ENCODE assay signal across 14 cellular contexts in genomic region chr6:29797120-29797519, GRCh38. TPM values are rescaled to one million over a fixed set of nuclear protein-coding genes. Genes with fewer than 3 reads are reported as not detected.
A peak's percentile ranks its signal among the peaks of the same experiment; 100 is the strongest.
DNase-seq lines count a peak whose midpoint lies in the region; ATAC-seq and TF ChIP-seq lines count a peak whose summit lies in the region.
"Had no signal": no experiment of that assay in that cellular context is flagged by ENCODE, and none has a peak within 500 bp of the region (broad histone marks: within the 10 kb centered on the region; RNA-seq: fewer than 3 reads in every experiment).

No MANE protein-coding gene starts in this region.

- H3K9me3 Mint-ChIP-seq in activated T-helper 17 cell treated with anti-CD3 and anti-CD28 coated beads, Interleukin-2, amount 50 U/mL, for 72 hours: no peaks in the 10 kb centered on the region
- H3K9me3 Mint-ChIP-seq in mesothelial cell of epicardium: no peaks in the 10 kb centered on the region
- H3K9me3 Mint-ChIP-seq: stimulated activated naive B cell treated with anti-CD40 and anti-IgM and Interleukin-4, amounts not matched to agents 10 μg/mL and 1 μg/mL and 100 μg/mL, for 72 hours had no signal

- no peak overlapping the region for H3K4me3 Mint-ChIP-seq in activated T-helper 17 cell treated with anti-CD3 and anti-CD28 coated beads, Interleukin-2, amount 50 U/mL, for 72 hours
- H3K4me3 Mint-ChIP-seq in mesothelial cell of epicardium: no peak overlapping the region
- H3K4me3 Mint-ChIP-seq: stimulated activated naive B cell treated with anti-CD40 and anti-IgM and Interleukin-4, amounts not matched to agents 10 μg/mL and 1 μg/mL and 100 μg/mL, for 72 hours had no signal

- peak; percentile 52 for ATAC-seq in activated T-helper 17 cell treated with anti-CD3 and anti-CD28 coated beads, Interleukin-2, amount 50 U/mL, for 72 hours (replicated peaks)
- no peak for ATAC-seq in GM19023 (IDR thresholded peaks at IDR 0.05; ENCODE audit: unreplicated experiment)
- ATAC-seq: stimulated activated naive B cell treated with anti-CD40 and anti-IgM and Interleukin-4, amounts not matched to agents 10 μg/mL and 1 μg/mL and 100 μg/mL, for 72 hours had no signal

- no peaks in the 10 kb centered on the region for H3K36me3 Mint-ChIP-seq in activated T-helper 17 cell treated with anti-CD3 and anti-CD28 coated beads, Interleukin-2, amount 50 U/mL, for 72 hours (ENCODE audit: low read depth)
- no peaks in the 10 kb centered on the region for H3K36me3 Mint-ChIP-seq in mesothelial cell of epicardium

- no peak for TF ChIP-seq CTCF in mesothelial cell of epicardium (IDR thresholded peaks at IDR 0.05; ENCODE audit: unreplicated experiment)

- DNase-seq in AG08395 (ENCODE audit: low spot score) (peak; percentile 45), HK-2 (ENCODE audit: unreplicated experiment) (peak; percentile 17), foreskin melanocyte (peak; percentile 99), iPS-NIHi7 (ENCODE audit: extremely low spot score) (no peak), COLO668 (lab: John Stamatoyannopoulos, UW; ENCODE audit: unreplicated experiment) (no peak), mesothelial cell of epicardium (ENCODE audit: low spot score in 2 of 2, unreplicated experiment in 2 of 2) (no peak)
- DNase-seq: DND-41; NCI-H187 treated with DMSO at 0.1 percent for 48 hours; NCI-H774; SJCRH30; stimulated activated CD4-positive, alpha-beta T cell treated with anti-CD3 and anti-CD28 coated beads, Interleukin-2, amount 100 ng/mL, for 48 hours; stimulated activated naive B cell treated with anti-CD40 and anti-IgM and Interleukin-4, amounts not matched to agents 10 μg/mL and 1 μg/mL and 100 μg/mL, for 72 hours had no signal

- peaks cover 7% of the 10 kb centered on the region for H3K4me1 Mint-ChIP-seq in activated T-helper 17 cell treated with anti-CD3 and anti-CD28 coated beads, Interleukin-2, amount 50 U/mL, for 72 hours
- H3K4me1 Mint-ChIP-seq in mesothelial cell of epicardium: peaks cover 3% of the 10 kb centered on the region

- no peak overlapping the region for H3K27ac Mint-ChIP-seq in activated T-helper 17 cell treated with anti-CD3 and anti-CD28 coated beads, Interleukin-2, amount 50 U/mL, for 72 hours
- no peak overlapping the region for H3K27ac Mint-ChIP-seq in mesothelial cell of epicardium
- H3K27ac Mint-ChIP-seq: stimulated activated naive B cell treated with anti-CD40 and anti-IgM and Interleukin-4, amounts not matched to agents 10 μg/mL and 1 μg/mL and 100 μg/mL, for 72 hours had no signal

- H3K27me3 Mint-ChIP-seq in activated T-helper 17 cell treated with anti-CD3 and anti-CD28 coated beads, Interleukin-2, amount 50 U/mL, for 72 hours: peaks cover 30% of the 10 kb centered on the region
- peaks cover 79% of the 10 kb centered on the region for H3K27me3 Mint-ChIP-seq in mesothelial cell of epicardium (ENCODE audit: low read depth)

RNA-seq across cellular contexts. Expression of gene HLA-G, which starts 30.5 kb away (rescaled TPM):
- 1 to 10 TPM in 1 of 2 donors, not detected in 1; 2.5 TPM for total RNA-seq in activated T-helper 17 cell treated with anti-CD3 and anti-CD28 coated beads, Interleukin-2, amount 50 U/mL, for 72 hours
- total RNA-seq in mesothelial cell of epicardium: 0.29 to 0.70 TPM (median 0.56 TPM) in 3 replicates
- total RNA-seq: SJCRH30 had no signal

Comparison
In these comparisons a context has a peak if more than half of its experiments do, and no peak if none do; other contexts are left out.
1. DNase-seq: peak in AG08395 (single experiment), HK-2 (single experiment) and foreskin melanocyte (single experiment); none in iPS-NIHi7 (single experiment), COLO668 (single experiment) and mesothelial cell of epicardium (0 of 2).